22 cellular contexts compared by ENCODE assay signal in the genomic region with DNA sequence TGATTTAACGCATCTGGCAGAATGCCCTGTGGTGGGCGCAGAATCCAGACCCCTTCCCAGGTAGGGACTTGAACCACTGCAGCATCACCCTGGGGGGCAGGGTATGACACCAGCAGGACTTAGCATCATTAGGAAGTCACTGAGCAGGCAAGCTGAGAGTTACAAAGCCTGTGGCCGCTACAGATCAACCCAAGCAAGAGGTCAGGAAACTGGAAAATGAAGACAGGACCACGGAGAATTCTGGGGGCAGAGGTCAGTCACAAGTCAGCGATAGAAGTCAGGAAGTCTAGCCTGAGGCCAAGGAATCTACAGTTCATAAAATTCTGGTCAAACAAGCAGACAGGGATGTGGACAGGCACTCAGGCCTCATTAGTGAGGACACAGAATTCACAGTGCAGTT.
DNase-seq lines count a peak whose midpoint lies in the region; ATAC-seq and TF ChIP-seq lines count a peak whose summit lies in the region.
"Had no signal": no experiment of that assay in that cellular context is flagged by ENCODE, and none has a peak within 500 bp of the region (broad histone marks: within the 10 kb centered on the region; RNA-seq: fewer than 3 reads in every experiment).

No MANE protein-coding gene starts in this region.

- no peak overlapping the region for H2AFZ ChIP-seq in IMR-90 (replicated peaks; ENCODE audit: low read length, poor library complexity)
- H2AFZ ChIP-seq in mesenchymal stem cell (ENCODE audit: low read depth, low read length) = no peak overlapping the region
- no peak overlapping the region for H2AFZ ChIP-seq in trophoblast cell (ENCODE audit: insufficient read depth, low read length, poor library complexity)

- ATAC-seq in IMR-90 (ENCODE audit: low read depth) (no peak), HG02610 (IDR thresholded peaks at IDR 0.05; ENCODE audit: unreplicated experiment) (no peak)
- ATAC-seq in activated CD4-positive, CD25-positive, alpha-beta regulatory T cell treated with anti-CD3 and anti-CD28 coated beads, Interleukin-2, amount 50 U/mL, for 24 hours = no peak

- H4K91ac ChIP-seq in IMR-90 (ENCODE audit: insufficient read depth, low read depth, low read length) = no peak overlapping the region
- H4K91ac ChIP-seq in mesenchymal stem cell (ENCODE audit: low read length) = no peak overlapping the region
- H4K91ac ChIP-seq in trophoblast cell (ENCODE audit: low read depth, low read length) = no peak overlapping the region

- H3K27ac ChIP-seq in IMR-90 (ENCODE audit: insufficient read depth, low read length) = no peak overlapping the region
- H3K27ac ChIP-seq in mesenchymal stem cell (ENCODE audit: low read length, poor library complexity, severe bottlenecking) = no peak overlapping the region
- H3K27ac ChIP-seq in trophoblast cell (ENCODE audit: low read depth, low read length) = peak overlapping the region; percentile 81
- no peak overlapping the region for H3K27ac ChIP-seq in suprapubic skin
- H3K27ac ChIP-seq: SK-N-MC had no signal

- no TSS peak for BruUV-seq in IMR-90 (replicated peaks; lab: Mats Ljungman, UMichigan)

- H4K8ac ChIP-seq in IMR-90 (ENCODE audit: low read depth in 2 of 2, low read length in 2 of 2) = no peak overlapping the region
- peak overlapping the region; percentile 7 for H4K8ac ChIP-seq in mesenchymal stem cell (ENCODE audit: low read length)
- no peak overlapping the region for H4K8ac ChIP-seq in trophoblast cell (ENCODE audit: low read depth, low read length)

- no peak for DNase-seq in IMR-90
- DNase-seq in dermis blood vessel endothelial cell = peak; percentile 6
- no peak for DNase-seq in mesenchymal stem cell
- peak in 1 of 2 donors; percentile 59 for DNase-seq in trophoblast cell
- DNase-seq in suprapubic skin (ENCODE audit: low spot score in 2 of 2) = no peak
- DNase-seq: C1 segment of cervical spinal cord; CD4-positive, alpha-beta memory T cell; COR-L47; DMS 273 treated with DMSO at 0.1 percent for 48 hours; DMS79; EL; GF-D8; KG1; MM.1S; NCI-H2029; NCI-H446 treated with DMSO at 0.1 percent for 48 hours; NCI-H526 treated with DMSO at 0.1 percent for 48 hours; RPMI8226; SHP77 treated with DMSO at 0.1 percent for 48 hours had no signal

- H4K20me1 ChIP-seq in IMR-90 (ENCODE audit: insufficient read depth, low read length) = no peaks in the 10 kb centered on the region

- H2BK15ac ChIP-seq in IMR-90 (ENCODE audit: low read depth, low read length) (no peak overlapping the region), mesenchymal stem cell (ENCODE audit: low read depth, poor library complexity, severe bottlenecking) (no peak overlapping the region)

- intact Hi-C loops in IMR-90 (cut with micrococcal nuclease) = no loop called here

- CTCF ChIA-PET in IMR-90 (lab: Yijun Ruan, JAX) = no interaction called here

- no peak overlapping the region for H4K12ac ChIP-seq in trophoblast cell (ENCODE audit: low read depth, low read length)

- H3K27me3 ChIP-seq in IMR-90 (ENCODE audit: control insufficient read depth, insufficient read depth, low read length) (no peaks in the 10 kb centered on the region), mesenchymal stem cell (ENCODE audit: control insufficient read depth in 1 of 2, insufficient read depth in 1 of 2, low read length in 2 of 2) (peaks cover 0 to 1% of the 10 kb centered on the region in 2 experiments), trophoblast cell (ENCODE audit: insufficient read depth, low read length) (no peaks in the 10 kb centered on the region), suprapubic skin (no peaks in the 10 kb centered on the region)

- peaks cover 6% of the 10 kb centered on the region; the same call in 1 of the 2 replicates for H3K9me1 ChIP-seq in IMR-90 (ENCODE audit: insufficient read depth, low read length)

- H3K9me3 ChIP-seq in IMR-90 (ENCODE audit: control insufficient read depth, insufficient read depth, low read length) (no peaks in the 10 kb centered on the region), mesenchymal stem cell (ENCODE audit: control insufficient read depth, low read length) (no peaks in the 10 kb centered on the region), trophoblast cell (ENCODE audit: insufficient read depth, low read depth, low read length) (no peaks in the 10 kb centered on the region), suprapubic skin (no peaks in the 10 kb centered on the region)

- H3K4me1 ChIP-seq in IMR-90 (ENCODE audit: control insufficient read depth, insufficient read depth, low read length) = peaks cover 2% of the 10 kb centered on the region; the same call in 1 of the 2 replicates
- peaks cover 2% of the 10 kb centered on the region for H3K4me1 ChIP-seq in mesenchymal stem cell (ENCODE audit: control insufficient read depth, insufficient read depth, low read depth, low read length)
- peaks cover 8 to 30% of the 10 kb centered on the region in 2 experiments for H3K4me1 ChIP-seq in trophoblast cell (ENCODE audit: control insufficient read depth in 1 of 2, insufficient read depth in 2 of 2, low read length in 2 of 2)
- H3K4me1 ChIP-seq in suprapubic skin = no peaks in the 10 kb centered on the region

- H3K18ac ChIP-seq in IMR-90 (ENCODE audit: low read depth, low read length) (no peak overlapping the region), mesenchymal stem cell (ENCODE audit: low read depth in 1 of 2, low read length in 2 of 2) (no peak overlapping the region), trophoblast cell (ENCODE audit: low read length) (no peak overlapping the region)

- no peak overlapping the region for H2BK20ac ChIP-seq in IMR-90 (ENCODE audit: low read depth, low read length)

- H3K4me3 ChIP-seq in IMR-90 (ENCODE audit: insufficient read depth, low read depth, low read length) (no peak overlapping the region), mesenchymal stem cell (ENCODE audit: insufficient read depth in 1 of 2, low read depth in 1 of 2, low read length in 2 of 2) (no peak overlapping the region), trophoblast cell (ENCODE audit: low read depth, low read length) (no peak overlapping the region), suprapubic skin (no peak overlapping the region)
- H3K4me3 ChIP-seq: SK-N-MC had no signal

- H2BK12ac ChIP-seq in mesenchymal stem cell (ENCODE audit: low read length in 2 of 2) (no peak overlapping the region), trophoblast cell (ENCODE audit: low read length) (peak overlapping the region; percentile 52)

- H3K23ac ChIP-seq in IMR-90 (ENCODE audit: low read depth, low read length) (no peak overlapping the region), mesenchymal stem cell (ENCODE audit: low read length in 2 of 2) (no peak overlapping the region), trophoblast cell (ENCODE audit: low read length) (no peak overlapping the region)

- no peak overlapping the region for H3K4ac ChIP-seq in IMR-90 (ENCODE audit: low read depth, low read length)
- no peak overlapping the region for H3K4ac ChIP-seq in mesenchymal stem cell (ENCODE audit: low read depth in 1 of 2, low read length in 2 of 2)
- no peak overlapping the region for H3K4ac ChIP-seq in trophoblast cell (ENCODE audit: low read depth, low read length)

- no peaks in the 10 kb centered on the region for H3K79me2 ChIP-seq in trophoblast cell (ENCODE audit: control insufficient read depth, insufficient read depth, low read length, poor library complexity)

- H3K9ac ChIP-seq in IMR-90 (ENCODE audit: low read depth, low read length) = no peak overlapping the region
- H3K9ac ChIP-seq in mesenchymal stem cell (ENCODE audit: low read length) = no peak overlapping the region
- no peak overlapping the region for H3K9ac ChIP-seq in trophoblast cell (ENCODE audit: low read length)

- no peak overlapping the region for H2AK9ac ChIP-seq in IMR-90 (replicated peaks; ENCODE audit: low read depth, low read length, poor library complexity)

- TF ChIP-seq CTCF in IMR-90 (conservative IDR thresholded peaks at IDR 0.05; ENCODE audit: low read depth, low read length) (no peak), suprapubic skin (IDR thresholded peaks at IDR 0.05) (no peak)

- in situ Hi-C loops in IMR-90 (cut with MboI; ENCODE audit: low sequenced_read_pairs) = no loop called here

- H3K4me2 ChIP-seq in IMR-90 (ENCODE audit: low read depth, low read length) = no peak overlapping the region
- no peak overlapping the region for H3K4me2 ChIP-seq in mesenchymal stem cell (ENCODE audit: low read length, poor library complexity, severe bottlenecking)
- peak overlapping the region; percentile 16 for H3K4me2 ChIP-seq in trophoblast cell (ENCODE audit: low read length)

- H3K56ac ChIP-seq in IMR-90 (ENCODE audit: extremely low read depth, insufficient read depth, low read length) = no peak overlapping the region

- WGBS in IMR-90 (ENCODE audit: extremely low coverage in 2 of 2, insufficient read length in 1 of 2), 2 experiments = no CpG with 5 or more reads among the region's 5 CpGs
- 46% methylated on average over 5 of the region's 5 CpGs for WGBS in mesenchymal stem cell
- no CpG with 5 or more reads among the region's 5 CpGs for WGBS in trophoblast cell (ENCODE audit: extremely low coverage, insufficient coverage, insufficient read length)
- WGBS in suprapubic skin = 74% methylated on average over 5 of the region's 5 CpGs

- no peaks in the 10 kb centered on the region for H3K79me1 ChIP-seq in IMR-90 (ENCODE audit: low read depth in 1 of 2, low read length in 2 of 2)
- H3K79me1 ChIP-seq in mesenchymal stem cell (replicated peaks; ENCODE audit: low read length, poor library complexity, severe bottlenecking) = no peaks in the 10 kb centered on the region
- H3K79me1 ChIP-seq in trophoblast cell (ENCODE audit: low read length) = peaks cover 9% of the 10 kb centered on the region

- POLR2A ChIA-PET in IMR-90 (lab: Charles Lee; ENCODE audit: unreplicated experiment) = no interaction called here

- H2BK120ac ChIP-seq in IMR-90 (ENCODE audit: low read depth, low read length) (no peak overlapping the region), mesenchymal stem cell (ENCODE audit: low read depth, low read length) (no peak overlapping the region), trophoblast cell (ENCODE audit: insufficient read depth, low read length, poor library complexity) (no peak overlapping the region)

- TF ChIP-seq POLR2A in IMR-90 (IDR thresholded peaks at IDR 0.05; ENCODE audit: low read depth, low read length) (no peak), suprapubic skin (IDR thresholded peaks at IDR 0.05) (no peak)

- H2AK5ac ChIP-seq in IMR-90 (ENCODE audit: low read depth, low read length) = peak overlapping the region; percentile 21; the same call in 1 of the 2 replicates
- H2AK5ac ChIP-seq in mesenchymal stem cell (ENCODE audit: low read length, severe bottlenecking) = no peak overlapping the region
- H2AK5ac ChIP-seq in trophoblast cell (ENCODE audit: low read length) = no peak overlapping the region

- no peaks in the 10 kb centered on the region for H3K36me3 ChIP-seq in IMR-90 (ENCODE audit: control insufficient read depth, insufficient read depth, low read length)
- H3K36me3 ChIP-seq in mesenchymal stem cell (ENCODE audit: control insufficient read depth in 1 of 2, insufficient read depth in 2 of 2, low read depth in 1 of 2, low read length in 2 of 2) = no peaks in the 10 kb centered on the region
- H3K36me3 ChIP-seq in trophoblast cell (ENCODE audit: control insufficient read depth in 1 of 2, insufficient read depth in 2 of 2, low read length in 2 of 2) = no peaks in the 10 kb centered on the region
- H3K36me3 ChIP-seq in suprapubic skin = no peaks in the 10 kb centered on the region

- dilution Hi-C loops in IMR-90 (cut with HindIII; ENCODE audit: low sequenced_read_pairs, unreplicated experiment) = no loop called here

- TF ChIP-seq EP300 in suprapubic skin (IDR thresholded peaks at IDR 0.05) = no peak

- H3K14ac ChIP-seq in IMR-90 (replicated peaks; ENCODE audit: low read depth, low read length) = no peak overlapping the region
- no peak overlapping the region for H3K14ac ChIP-seq in mesenchymal stem cell (ENCODE audit: low read length in 2 of 2)
- no peak overlapping the region for H3K14ac ChIP-seq in trophoblast cell (ENCODE audit: low read length)

- H2BK5ac ChIP-seq in IMR-90 (ENCODE audit: low read depth, low read length, poor library complexity, severe bottlenecking) (no peak overlapping the region), mesenchymal stem cell (ENCODE audit: low read depth, low read length, poor library complexity, severe bottlenecking) (no peak overlapping the region), trophoblast cell (ENCODE audit: low read depth, low read length, poor library complexity) (no peak overlapping the region)

- no peak for TF ChIP-seq RAD21 in IMR-90 (IDR thresholded peaks at IDR 0.05; ENCODE audit: low read length)

- H4K5ac ChIP-seq in IMR-90 (ENCODE audit: low read depth, low read length) = no peak overlapping the region
